In the genomic region with DNA sequence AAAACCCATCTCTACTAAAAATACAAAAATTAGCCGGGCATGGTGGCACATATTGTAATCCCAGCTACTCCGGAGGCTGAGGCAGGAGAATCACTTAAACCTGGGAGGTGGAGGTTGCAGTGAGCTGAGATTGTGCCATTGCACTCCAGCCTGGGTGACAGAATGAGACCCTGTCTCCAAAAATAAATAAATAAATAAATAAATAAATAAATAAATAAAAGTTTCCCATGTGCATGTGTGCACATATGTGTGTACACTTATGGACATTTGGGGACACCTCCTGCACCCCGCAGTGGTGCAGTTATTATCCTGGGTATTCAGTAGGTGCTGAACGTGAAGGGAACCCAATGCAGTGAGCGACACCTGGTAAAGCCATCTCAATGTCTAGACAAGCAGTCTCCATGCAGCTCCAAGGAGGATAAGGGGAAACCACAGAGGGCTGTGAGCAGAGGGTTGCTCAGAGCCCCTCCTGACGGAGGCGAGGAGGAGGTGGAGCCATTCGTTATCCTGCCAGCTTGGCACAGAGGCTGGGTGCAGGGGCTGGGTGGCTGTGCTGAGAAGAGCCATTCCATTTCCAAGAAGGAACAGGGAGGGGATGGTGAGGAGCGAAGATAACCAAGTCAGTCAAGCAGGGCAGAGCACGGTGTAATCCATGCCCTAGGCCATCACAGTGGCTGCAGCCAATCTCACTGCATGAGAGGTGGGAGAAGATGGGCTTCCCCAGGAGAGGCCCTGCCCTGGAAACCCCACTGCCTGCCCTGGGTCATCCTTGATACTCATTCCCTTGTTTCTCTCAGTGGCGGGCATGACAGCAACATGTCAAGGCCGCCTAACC, we compare ENCODE assay signal across 2 cellular contexts.
TF ChIP-seq lines count a peak whose summit lies in the region.

No MANE protein-coding gene starts in this region.

TF ChIP-seq in HEK293, 187 proteins besides CTCF, POLR2A, EP300 and RAD21 (continues in another document):
- TF ChIP-seq MZF1 (tag by site-specific recombination; IDR thresholded peaks at IDR 0.05; ENCODE audit: borderline replicate concordance): peak; percentile 28; the same call in 1 of the 2 replicates
- TF ChIP-seq, protein P1, sequence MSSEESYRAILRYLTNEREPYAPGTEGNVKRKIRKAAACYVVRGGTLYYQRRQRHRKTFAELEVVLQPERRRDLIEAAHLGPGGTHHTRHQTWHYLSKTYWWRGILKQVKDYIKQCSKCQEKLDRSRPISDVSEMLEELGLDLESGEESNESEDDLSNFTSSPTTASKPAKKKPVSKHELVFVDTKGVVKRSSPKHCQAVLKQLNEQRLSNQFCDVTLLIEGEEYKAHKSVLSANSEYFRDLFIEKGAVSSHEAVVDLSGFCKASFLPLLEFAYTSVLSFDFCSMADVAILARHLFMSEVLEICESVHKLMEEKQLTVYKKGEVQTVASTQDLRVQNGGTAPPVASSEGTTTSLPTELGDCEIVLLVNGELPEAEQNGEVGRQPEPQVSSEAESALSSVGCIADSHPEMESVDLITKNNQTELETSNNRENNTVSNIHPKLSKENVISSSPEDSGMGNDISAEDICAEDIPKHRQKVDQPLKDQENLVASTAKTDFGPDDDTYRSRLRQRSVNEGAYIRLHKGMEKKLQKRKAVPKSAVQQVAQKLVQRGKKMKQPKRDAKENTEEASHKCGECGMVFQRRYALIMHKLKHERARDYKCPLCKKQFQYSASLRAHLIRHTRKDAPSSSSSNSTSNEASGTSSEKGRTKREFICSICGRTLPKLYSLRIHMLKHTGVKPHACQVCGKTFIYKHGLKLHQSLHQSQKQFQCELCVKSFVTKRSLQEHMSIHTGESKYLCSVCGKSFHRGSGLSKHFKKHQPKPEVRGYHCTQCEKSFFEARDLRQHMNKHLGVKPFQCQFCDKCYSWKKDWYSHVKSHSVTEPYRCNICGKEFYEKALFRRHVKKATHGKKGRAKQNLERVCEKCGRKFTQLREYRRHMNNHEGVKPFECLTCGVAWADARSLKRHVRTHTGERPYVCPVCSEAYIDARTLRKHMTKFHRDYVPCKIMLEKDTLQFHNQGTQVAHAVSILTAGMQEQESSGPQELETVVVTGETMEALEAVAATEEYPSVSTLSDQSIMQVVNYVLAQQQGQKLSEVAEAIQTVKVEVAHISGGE (tag by site-specific recombination; conservative IDR thresholded peaks at IDR 0.05; ENCODE audit: low read depth): peak; percentile 72
- peak; percentile 39; the same call in 1 of the 2 replicates for TF ChIP-seq ZNF354C (tag by site-specific recombination; IDR thresholded peaks at IDR 0.05; ENCODE audit: borderline replicate concordance, low read depth)
- TF ChIP-seq, protein P2, sequence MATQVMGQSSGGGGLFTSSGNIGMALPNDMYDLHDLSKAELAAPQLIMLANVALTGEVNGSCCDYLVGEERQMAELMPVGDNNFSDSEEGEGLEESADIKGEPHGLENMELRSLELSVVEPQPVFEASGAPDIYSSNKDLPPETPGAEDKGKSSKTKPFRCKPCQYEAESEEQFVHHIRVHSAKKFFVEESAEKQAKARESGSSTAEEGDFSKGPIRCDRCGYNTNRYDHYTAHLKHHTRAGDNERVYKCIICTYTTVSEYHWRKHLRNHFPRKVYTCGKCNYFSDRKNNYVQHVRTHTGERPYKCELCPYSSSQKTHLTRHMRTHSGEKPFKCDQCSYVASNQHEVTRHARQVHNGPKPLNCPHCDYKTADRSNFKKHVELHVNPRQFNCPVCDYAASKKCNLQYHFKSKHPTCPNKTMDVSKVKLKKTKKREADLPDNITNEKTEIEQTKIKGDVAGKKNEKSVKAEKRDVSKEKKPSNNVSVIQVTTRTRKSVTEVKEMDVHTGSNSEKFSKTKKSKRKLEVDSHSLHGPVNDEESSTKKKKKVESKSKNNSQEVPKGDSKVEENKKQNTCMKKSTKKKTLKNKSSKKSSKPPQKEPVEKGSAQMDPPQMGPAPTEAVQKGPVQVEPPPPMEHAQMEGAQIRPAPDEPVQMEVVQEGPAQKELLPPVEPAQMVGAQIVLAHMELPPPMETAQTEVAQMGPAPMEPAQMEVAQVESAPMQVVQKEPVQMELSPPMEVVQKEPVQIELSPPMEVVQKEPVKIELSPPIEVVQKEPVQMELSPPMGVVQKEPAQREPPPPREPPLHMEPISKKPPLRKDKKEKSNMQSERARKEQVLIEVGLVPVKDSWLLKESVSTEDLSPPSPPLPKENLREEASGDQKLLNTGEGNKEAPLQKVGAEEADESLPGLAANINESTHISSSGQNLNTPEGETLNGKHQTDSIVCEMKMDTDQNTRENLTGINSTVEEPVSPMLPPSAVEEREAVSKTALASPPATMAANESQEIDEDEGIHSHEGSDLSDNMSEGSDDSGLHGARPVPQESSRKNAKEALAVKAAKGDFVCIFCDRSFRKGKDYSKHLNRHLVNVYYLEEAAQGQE (tag by site-specific recombination; IDR thresholded peaks at IDR 0.05): peak; percentile 62; the same call in 1 of the 2 replicates
- 0 out of 2 replicates have a peak, but pooled peaks have one; percentile 20 for TF ChIP-seq ZNF341 (tag by site-specific recombination; IDR thresholded peaks at IDR 0.05; ENCODE audit: low read depth)
- peak; percentile 35; the same call in 1 of the 2 replicates for TF ChIP-seq ZBTB21 (tag by site-specific recombination; IDR thresholded peaks at IDR 0.05)
- peak; percentile 72 for TF ChIP-seq ZBTB8A (tag by site-specific recombination; IDR thresholded peaks at IDR 0.05)
- peak; percentile 78 for TF ChIP-seq ZNF623 (tag by site-specific recombination; IDR thresholded peaks at IDR 0.05)
- TF ChIP-seq ZNF514 (tag by site-specific recombination; IDR thresholded peaks at IDR 0.05): no peak
- peak; percentile 59; the same call in 1 of the 2 replicates for TF ChIP-seq ZXDB (tag by site-specific recombination; IDR thresholded peaks at IDR 0.05)
- peak; percentile 86 for TF ChIP-seq ZNF426 (tag by site-specific recombination; IDR thresholded peaks at IDR 0.05)
- TF ChIP-seq, protein P3, sequence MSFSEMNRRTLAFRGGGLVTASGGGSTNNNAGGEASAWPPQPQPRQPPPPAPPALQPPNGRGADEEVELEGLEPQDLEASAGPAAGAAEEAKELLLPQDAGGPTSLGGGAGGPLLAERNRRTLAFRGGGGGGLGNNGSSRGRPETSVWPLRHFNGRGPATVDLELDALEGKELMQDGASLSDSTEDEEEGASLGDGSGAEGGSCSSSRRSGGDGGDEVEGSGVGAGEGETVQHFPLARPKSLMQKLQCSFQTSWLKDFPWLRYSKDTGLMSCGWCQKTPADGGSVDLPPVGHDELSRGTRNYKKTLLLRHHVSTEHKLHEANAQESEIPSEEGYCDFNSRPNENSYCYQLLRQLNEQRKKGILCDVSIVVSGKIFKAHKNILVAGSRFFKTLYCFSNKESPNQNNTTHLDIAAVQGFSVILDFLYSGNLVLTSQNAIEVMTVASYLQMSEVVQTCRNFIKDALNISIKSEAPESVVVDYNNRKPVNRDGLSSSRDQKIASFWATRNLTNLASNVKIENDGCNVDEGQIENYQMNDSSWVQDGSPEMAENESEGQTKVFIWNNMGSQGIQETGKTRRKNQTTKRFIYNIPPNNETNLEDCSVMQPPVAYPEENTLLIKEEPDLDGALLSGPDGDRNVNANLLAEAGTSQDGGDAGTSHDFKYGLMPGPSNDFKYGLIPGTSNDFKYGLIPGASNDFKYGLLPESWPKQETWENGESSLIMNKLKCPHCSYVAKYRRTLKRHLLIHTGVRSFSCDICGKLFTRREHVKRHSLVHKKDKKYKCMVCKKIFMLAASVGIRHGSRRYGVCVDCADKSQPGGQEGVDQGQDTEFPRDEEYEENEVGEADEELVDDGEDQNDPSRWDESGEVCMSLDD (tag by site-specific recombination; IDR thresholded peaks at IDR 0.05): no peak
- TF ChIP-seq ZNF558 (tag by site-specific recombination; IDR thresholded peaks at IDR 0.05): peak; percentile 73
- no peak for TF ChIP-seq ZNF366 (tag by site-specific recombination; conservative IDR thresholded peaks at IDR 0.05)
- TF ChIP-seq ZNF175 (tag by site-specific recombination; IDR thresholded peaks at IDR 0.05): no peak
- no peak for TF ChIP-seq ZNF155 (tag by site-specific recombination; IDR thresholded peaks at IDR 0.05)

TF ChIP-seq in WTC11, 78 proteins besides CTCF, POLR2A, EP300 and RAD21:
- TF ChIP-seq, protein P4, sequence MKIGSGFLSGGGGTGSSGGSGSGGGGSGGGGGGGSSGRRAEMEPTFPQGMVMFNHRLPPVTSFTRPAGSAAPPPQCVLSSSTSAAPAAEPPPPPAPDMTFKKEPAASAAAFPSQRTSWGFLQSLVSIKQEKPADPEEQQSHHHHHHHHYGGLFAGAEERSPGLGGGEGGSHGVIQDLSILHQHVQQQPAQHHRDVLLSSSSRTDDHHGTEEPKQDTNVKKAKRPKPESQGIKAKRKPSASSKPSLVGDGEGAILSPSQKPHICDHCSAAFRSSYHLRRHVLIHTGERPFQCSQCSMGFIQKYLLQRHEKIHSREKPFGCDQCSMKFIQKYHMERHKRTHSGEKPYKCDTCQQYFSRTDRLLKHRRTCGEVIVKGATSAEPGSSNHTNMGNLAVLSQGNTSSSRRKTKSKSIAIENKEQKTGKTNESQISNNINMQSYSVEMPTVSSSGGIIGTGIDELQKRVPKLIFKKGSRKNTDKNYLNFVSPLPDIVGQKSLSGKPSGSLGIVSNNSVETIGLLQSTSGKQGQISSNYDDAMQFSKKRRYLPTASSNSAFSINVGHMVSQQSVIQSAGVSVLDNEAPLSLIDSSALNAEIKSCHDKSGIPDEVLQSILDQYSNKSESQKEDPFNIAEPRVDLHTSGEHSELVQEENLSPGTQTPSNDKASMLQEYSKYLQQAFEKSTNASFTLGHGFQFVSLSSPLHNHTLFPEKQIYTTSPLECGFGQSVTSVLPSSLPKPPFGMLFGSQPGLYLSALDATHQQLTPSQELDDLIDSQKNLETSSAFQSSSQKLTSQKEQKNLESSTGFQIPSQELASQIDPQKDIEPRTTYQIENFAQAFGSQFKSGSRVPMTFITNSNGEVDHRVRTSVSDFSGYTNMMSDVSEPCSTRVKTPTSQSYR (CRISPR knock-in tag; IDR thresholded peaks at IDR 0.05): no peak
- TF ChIP-seq NR1H2 (CRISPR knock-in tag; IDR thresholded peaks at IDR 0.05) (no peak), ZNF423 (CRISPR knock-in tag; IDR thresholded peaks at IDR 0.05) (no peak), ETV6 (CRISPR knock-in tag; IDR thresholded peaks at IDR 0.05) (no peak), RELA (CRISPR knock-in tag; IDR thresholded peaks at IDR 0.05; ENCODE audit: borderline replicate concordance) (no peak), FOXK1 (CRISPR knock-in tag; IDR thresholded peaks at IDR 0.05) (no peak), ZNF263 (CRISPR knock-in tag; IDR thresholded peaks at IDR 0.05; ENCODE audit: low read depth) (no peak)
- TF ChIP-seq, protein P5, sequence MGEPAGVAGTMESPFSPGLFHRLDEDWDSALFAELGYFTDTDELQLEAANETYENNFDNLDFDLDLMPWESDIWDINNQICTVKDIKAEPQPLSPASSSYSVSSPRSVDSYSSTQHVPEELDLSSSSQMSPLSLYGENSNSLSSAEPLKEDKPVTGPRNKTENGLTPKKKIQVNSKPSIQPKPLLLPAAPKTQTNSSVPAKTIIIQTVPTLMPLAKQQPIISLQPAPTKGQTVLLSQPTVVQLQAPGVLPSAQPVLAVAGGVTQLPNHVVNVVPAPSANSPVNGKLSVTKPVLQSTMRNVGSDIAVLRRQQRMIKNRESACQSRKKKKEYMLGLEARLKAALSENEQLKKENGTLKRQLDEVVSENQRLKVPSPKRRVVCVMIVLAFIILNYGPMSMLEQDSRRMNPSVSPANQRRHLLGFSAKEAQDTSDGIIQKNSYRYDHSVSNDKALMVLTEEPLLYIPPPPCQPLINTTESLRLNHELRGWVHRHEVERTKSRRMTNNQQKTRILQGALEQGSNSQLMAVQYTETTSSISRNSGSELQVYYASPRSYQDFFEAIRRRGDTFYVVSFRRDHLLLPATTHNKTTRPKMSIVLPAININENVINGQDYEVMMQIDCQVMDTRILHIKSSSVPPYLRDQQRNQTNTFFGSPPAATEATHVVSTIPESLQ (CRISPR knock-in tag; IDR thresholded peaks at IDR 0.05): no peak
- TF ChIP-seq, protein P6, sequence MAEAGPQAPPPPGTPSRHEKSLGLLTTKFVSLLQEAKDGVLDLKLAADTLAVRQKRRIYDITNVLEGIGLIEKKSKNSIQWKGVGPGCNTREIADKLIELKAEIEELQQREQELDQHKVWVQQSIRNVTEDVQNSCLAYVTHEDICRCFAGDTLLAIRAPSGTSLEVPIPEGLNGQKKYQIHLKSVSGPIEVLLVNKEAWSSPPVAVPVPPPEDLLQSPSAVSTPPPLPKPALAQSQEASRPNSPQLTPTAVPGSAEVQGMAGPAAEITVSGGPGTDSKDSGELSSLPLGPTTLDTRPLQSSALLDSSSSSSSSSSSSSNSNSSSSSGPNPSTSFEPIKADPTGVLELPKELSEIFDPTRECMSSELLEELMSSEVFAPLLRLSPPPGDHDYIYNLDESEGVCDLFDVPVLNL (CRISPR knock-in tag; IDR thresholded peaks at IDR 0.05; ENCODE audit: borderline replicate concordance, low read depth): no peak
